ENCODE assay signal across 21 cellular contexts in genomic region chr18:70442933-70443332, GRCh38.
DNase-seq lines count a peak whose midpoint lies in the region; ATAC-seq, FAIRE-seq and TF ChIP-seq lines count a peak whose summit lies in the region.
"Had no signal": no experiment of that assay in that cellular context is flagged by ENCODE, and none has a peak within 500 bp of the region (broad histone marks: within the 10 kb centered on the region; RNA-seq: fewer than 3 reads in every experiment).

No MANE protein-coding gene starts in this region.

- peaks cover 3% of the 10 kb centered on the region for H3K4me1 Mint-ChIP-seq in neural progenitor cell
- H3K4me1 Mint-ChIP-seq in stimulated activated effector memory CD8-positive, alpha-beta T cell treated with anti-CD3 and anti-CD28 coated beads, Interleukin-12 subunit alpha, Interleukin-12 subunit beta, amount 100 ng/mL, for 72 hours, result no peaks in the 10 kb centered on the region

- H3K4me2 ChIP-seq in GM12878 (ENCODE audit: control insufficient read depth, insufficient read depth) (no peak overlapping the region), neural progenitor cell (no peak overlapping the region)
- H3K4me2 ChIP-seq: BLaER1 had no signal

- H3K27me3 ChIP-seq in GM12878 (replicated peaks in 1 of 2; ENCODE audit: control insufficient read depth in 2 of 2, insufficient read depth in 2 of 2, low read length in 1 of 2), result no peaks in the 10 kb centered on the region; a peak in 1 of 4 replicates
- no peaks in the 10 kb centered on the region for H3K27me3 ChIP-seq in neural progenitor cell
- H3K27me3 ChIP-seq: BLaER1, Peyer's patch had no signal

- no peak overlapping the region for H3K4me3 Mint-ChIP-seq in neural progenitor cell
- no peak overlapping the region for H3K4me3 Mint-ChIP-seq in stimulated activated effector memory CD8-positive, alpha-beta T cell treated with anti-CD3 and anti-CD28 coated beads, Interleukin-12 subunit alpha, Interleukin-12 subunit beta, amount 100 ng/mL, for 72 hours
- H3K4me3 Mint-ChIP-seq: CD8-positive, alpha-beta T cell had no signal

- RAD21 ChIA-PET in GM12878 (lab: Charles Lee; ENCODE audit: unreplicated experiment), result no interaction called here

- no peak for ATAC-seq in GM12878
- no peak for ATAC-seq in HG02981 (IDR thresholded peaks at IDR 0.05; ENCODE audit: unreplicated experiment)
- no peak for ATAC-seq in GM18870 (IDR thresholded peaks at IDR 0.05; ENCODE audit: unreplicated experiment)
- no peak for ATAC-seq in stimulated activated effector memory CD8-positive, alpha-beta T cell treated with anti-CD3 and anti-CD28 coated beads, Interleukin-12 subunit alpha, Interleukin-12 subunit beta, amount 100 ng/mL, for 72 hours
- ATAC-seq: CD8-positive, alpha-beta T cell; SK-N-SH treated with all-trans-retinoic acid at 6 μM for 48 hours had no signal

- TF ChIP-seq EP300 in GM12878 (IDR thresholded peaks at IDR 0.05; ENCODE audit: borderline replicate concordance in 1 of 2, control insufficient read depth in 1 of 2, low read depth in 2 of 2, low read length in 2 of 2), result no peak

- peaks cover 9% of the 10 kb centered on the region; the same call in 2 of the 3 replicates for H3K9me3 ChIP-seq in GM12878 (replicated peaks; ENCODE audit: control insufficient read depth, insufficient read depth, low read length)
- no peaks in the 10 kb centered on the region for H3K9me3 ChIP-seq in neural progenitor cell (ENCODE audit: low read depth)

- H3K27me3 Mint-ChIP-seq in neural progenitor cell (ENCODE audit: insufficient read depth, low read depth), result peaks cover 6% of the 10 kb centered on the region

- H3K27ac Mint-ChIP-seq in neural progenitor cell, result no peak overlapping the region
- no peak overlapping the region for H3K27ac Mint-ChIP-seq in stimulated activated effector memory CD8-positive, alpha-beta T cell treated with anti-CD3 and anti-CD28 coated beads, Interleukin-12 subunit alpha, Interleukin-12 subunit beta, amount 100 ng/mL, for 72 hours
- H3K27ac Mint-ChIP-seq: CD8-positive, alpha-beta T cell had no signal

- POLR2A ChIA-PET in GM12878 (lab: Charles Lee), result no interaction called here

- H3K79me2 ChIP-seq in GM12878 (ENCODE audit: control insufficient read depth, insufficient read depth, low read length), result no peaks in the 10 kb centered on the region
- H3K79me2 ChIP-seq in neural progenitor cell (ENCODE audit: low read depth), result no peaks in the 10 kb centered on the region

- no peak overlapping the region for H3K27ac ChIP-seq in GM12878 (ENCODE audit: control insufficient read depth, insufficient read depth)
- H3K27ac ChIP-seq in neural progenitor cell, result peak overlapping the region; percentile 94
- H3K27ac ChIP-seq: BLaER1, Peyer's patch had no signal

- peaks cover 22% of the 10 kb centered on the region for H3K9me3 Mint-ChIP-seq in neural progenitor cell
- H3K9me3 Mint-ChIP-seq in stimulated activated effector memory CD8-positive, alpha-beta T cell treated with anti-CD3 and anti-CD28 coated beads, Interleukin-12 subunit alpha, Interleukin-12 subunit beta, amount 100 ng/mL, for 72 hours, result peaks cover 12% of the 10 kb centered on the region

- no peak for FAIRE-seq in GM12878 (lab: Jason Lieb, UNC)
- FAIRE-seq: GM12892 had no signal

- CTCF ChIA-PET in GM12878 (lab: Yijun Ruan, JAX), result no interaction called here

- SMC1A ChIA-PET in GM12878 (lab: Charles Lee; ENCODE audit: uncharacterized antibody, unreplicated experiment), result no interaction called here

- in situ Hi-C loops in GM12878 (cut with MboI), result loop anchor here (10.0 kb wide), 1 partner anchor 1598 kb away; no protein-coding TSS in a partner anchor

- WGBS in GM12878 (ENCODE audit: insufficient coverage, insufficient replicate concordance, low lambda C conversion rate, missing lambda C conversion rate), result 53% methylated on average over 5 of the region's 5 CpGs

- H3K36me3 Mint-ChIP-seq in neural progenitor cell, result peaks cover 6% of the 10 kb centered on the region
- H3K36me3 Mint-ChIP-seq in stimulated activated effector memory CD8-positive, alpha-beta T cell treated with anti-CD3 and anti-CD28 coated beads, Interleukin-12 subunit alpha, Interleukin-12 subunit beta, amount 100 ng/mL, for 72 hours, result no peaks in the 10 kb centered on the region
- H3K36me3 Mint-ChIP-seq: CD8-positive, alpha-beta T cell had no signal

- no peak for TF ChIP-seq RAD21 in GM12878 (IDR thresholded peaks at IDR 0.05; ENCODE audit: insufficient read depth, low read depth, low read length)

- intact Hi-C loops in GM12878 (cut with micrococcal nuclease; ENCODE audit: unreplicated experiment), result no loop called here

- DNase-seq in DMS53 (lab: John Stamatoyannopoulos, UW) (peak; percentile 66), DMS53 treated with DMSO at 0.1 percent for 48 hours (lab: John Stamatoyannopoulos, UW; ENCODE audit: unreplicated experiment) (no peak), NCI-H69 (lab: John Stamatoyannopoulos, UW) (peak; percentile 23), GM12878 (ENCODE audit: low read depth, low spot score) (no peak), neural progenitor cell (ENCODE audit: low spot score) (no peak)
- no peak for DNase-seq in stimulated activated effector memory CD8-positive, alpha-beta T cell treated with anti-CD3 and anti-CD28 coated beads, Interleukin-12 subunit alpha, Interleukin-12 subunit beta, amount 100 ng/mL, for 72 hours (ENCODE audit: low spot score in 2 of 2)
- DNase-seq: 8988T; CD8-positive, alpha-beta T cell; GF-D8; KG1; NCI-H1436 treated with DMSO at 0.1 percent for 48 hours; NCI-H2029 treated with DMSO at 0.1 percent for 48 hours; NCI-H510A treated with DMSO at 0.1 percent for 48 hours; Peyer's patch; SHP77 had no signal

- no peak for TF ChIP-seq CTCF in GM12878 (IDR thresholded peaks at IDR 0.05 in 2 of 3, conservative IDR thresholded peaks at IDR 0.05 in 1 of 3; ENCODE audit: control insufficient read depth in 2 of 3, extremely low read depth in 1 of 3, insufficient read depth in 1 of 3, low read depth in 3 of 3, low read length in 3 of 3)
- no peak for TF ChIP-seq CTCF in neural progenitor cell (IDR thresholded peaks at IDR 0.05)

- no peaks in the 10 kb centered on the region for H3K36me3 ChIP-seq in GM12878 (ENCODE audit: control insufficient read depth in 2 of 2, insufficient read depth in 2 of 2, low read length in 1 of 2)
- H3K36me3 ChIP-seq in neural progenitor cell, result no peaks in the 10 kb centered on the region
- H3K36me3 ChIP-seq: BLaER1, HAP-1, Peyer's patch had no signal

- H3K4me1 ChIP-seq in GM12878 (ENCODE audit: control insufficient read depth, insufficient read depth, low read length) (no peaks in the 10 kb centered on the region), neural progenitor cell (peaks cover 38% of the 10 kb centered on the region)
- H3K4me1 ChIP-seq: BLaER1, HAP-1, Peyer's patch had no signal

- TF ChIP-seq POLR2A in GM12878 (IDR thresholded peaks at IDR 0.05; ENCODE audit: low read depth, low read length), result no peak

- no TSS peak for BruUV-seq in GM12878 (replicated peaks; lab: Mats Ljungman, UMichigan)

- H4K20me1 ChIP-seq in GM12878 (ENCODE audit: control insufficient read depth, insufficient read depth), result no peaks in the 10 kb centered on the region
- no peaks in the 10 kb centered on the region for H4K20me1 ChIP-seq in neural progenitor cell (ENCODE audit: low read depth)
- H4K20me1 ChIP-seq: BLaER1 had no signal

- H3F3A ChIP-seq in neural progenitor cell (ENCODE audit: low read depth), result peaks cover 28% of the 10 kb centered on the region

- H2AFZ ChIP-seq in GM12878 (ENCODE audit: control insufficient read depth, low read depth, low read length) (no peak overlapping the region), neural progenitor cell (replicated peaks) (peak overlapping the region; percentile 95)

- H3K9ac ChIP-seq in GM12878 (ENCODE audit: control insufficient read depth, insufficient read depth, low read length), result no peak overlapping the region
- H3K9ac ChIP-seq in neural progenitor cell, result no peak overlapping the region
- H3K9ac ChIP-seq: BLaER1 had no signal

- H3K4me3 ChIP-seq in GM12878, result no peak overlapping the region
- no peak overlapping the region for H3K4me3 ChIP-seq in neural progenitor cell
- H3K4me3 ChIP-seq: BLaER1, HAP-1, Peyer's patch had no signal

TF ChIP-seq in GM12878, 131 proteins besides CTCF, POLR2A, EP300 and RAD21:
- TF ChIP-seq ZBTB40 (IDR thresholded peaks at IDR 0.05; ENCODE audit: borderline replicate concordance) (no peak), CBX5 (IDR thresholded peaks at IDR 0.05; ENCODE audit: low read depth) (peak; percentile 99), GATAD2B (conservative IDR thresholded peaks at IDR 0.05; ENCODE audit: low read depth) (no peak), ZBED1 (IDR thresholded peaks at IDR 0.05; ENCODE audit: borderline replicate concordance) (no peak)
TF ChIP-seq in GM12878: peak in this region for 1.

Comparison
In these comparisons a context has a peak if more than half of its experiments do, and no peak if none do; other contexts are left out.
1. DNase-seq: peak in DMS53 (single experiment) and NCI-H69 (single experiment); none in DMS53 treated with DMSO at 0.1 percent for 48 hours (single experiment), GM12878 (single experiment), neural progenitor cell (single experiment) and stimulated activated effector memory CD8-positive, alpha-beta T cell treated with anti-CD3 and anti-CD28 coated beads, Interleukin-12 subunit alpha, Interleukin-12 subunit beta, amount 100 ng/mL, for 72 hours (0 of 2).